In the genomic region with DNA sequence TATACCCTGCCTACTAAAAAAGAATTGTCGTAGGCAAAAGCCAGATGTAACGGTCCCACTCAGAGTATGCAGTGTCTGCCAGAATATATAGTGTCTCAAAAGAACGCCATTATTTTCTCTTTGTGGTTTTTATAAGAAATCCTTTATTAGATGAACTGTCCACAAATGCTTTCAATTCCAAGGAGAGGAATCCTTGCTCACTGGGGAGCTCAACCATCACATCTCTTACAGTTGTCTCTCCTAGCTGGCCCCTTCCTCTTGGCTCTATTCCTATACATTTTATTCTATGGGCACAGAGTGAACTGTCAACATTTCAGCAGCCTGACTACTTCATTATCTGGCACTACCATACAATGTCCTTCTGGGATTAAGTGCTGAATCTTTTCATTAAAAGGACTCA, we compare ENCODE assay signal across 19 cellular contexts.
"Had no signal": no experiment of that assay in that cellular context is flagged by ENCODE, and none has a peak within 500 bp of the region (broad histone marks: within the 10 kb centered on the region; RNA-seq: fewer than 3 reads in every experiment).

No MANE protein-coding gene starts in this region.

- ATAC-seq: left cardiac atrium; naive thymus-derived CD8-positive, alpha-beta T cell had no signal

- H3K9me3 Mint-ChIP-seq: activated CD4-positive, alpha-beta memory T cell treated with anti-CD3 and anti-CD28 coated beads for 36 hours; activated T-helper 1 cell treated with anti-CD3 and anti-CD28 coated beads, Interleukin-12 subunit alpha, Interleukin-12 subunit beta, Interleukin-2, Interleukin-4 antibody, amounts not matched to agents 30 ng/mL and 10 ng/mL and 1 ng/mL, durations not matched to agents 14 hours and 24 hours and 36 hours; central memory CD8-positive, alpha-beta T cell; dendritic cell treated with granulocyte-macrophage colony-stimulating factor and Interleukin-4, amounts not matched to agents 40 ng/mL and 50 ng/mL, for 4 days; immature natural killer cell; naive thymus-derived CD8-positive, alpha-beta T cell; T-helper 2 cell treated with Interferon-gamma antibody and Interleukin-4, amounts not matched to agents 5 μg/mL and 100 μg/mL, for 36 hours had no signal

- H3K4me1 Mint-ChIP-seq: central memory CD8-positive, alpha-beta T cell; immature natural killer cell had no signal

- H3K4me3 ChIP-seq: lung, sigmoid colon, stomach, thoracic aorta had no signal

- H3K27me3 ChIP-seq: sigmoid colon, stomach had no signal

- H3K36me3 Mint-ChIP-seq: activated CD4-positive, alpha-beta memory T cell treated with anti-CD3 and anti-CD28 coated beads for 36 hours; immature natural killer cell; naive thymus-derived CD8-positive, alpha-beta T cell had no signal

- H3K36me3 ChIP-seq: sigmoid colon, stomach, thoracic aorta had no signal

- H3K4me3 Mint-ChIP-seq: activated CD4-positive, alpha-beta memory T cell treated with anti-CD3 and anti-CD28 coated beads for 36 hours; activated T-helper 1 cell treated with anti-CD3 and anti-CD28 coated beads, Interleukin-12 subunit alpha, Interleukin-12 subunit beta, Interleukin-2, Interleukin-4 antibody, amounts not matched to agents 30 ng/mL and 10 ng/mL and 1 ng/mL, durations not matched to agents 14 hours and 24 hours and 36 hours; central memory CD8-positive, alpha-beta T cell; dendritic cell treated with granulocyte-macrophage colony-stimulating factor and Interleukin-4, amounts not matched to agents 40 ng/mL and 50 ng/mL, for 4 days; immature natural killer cell; naive thymus-derived CD8-positive, alpha-beta T cell; T-helper 2 cell treated with Interferon-gamma antibody and Interleukin-4, amounts not matched to agents 5 μg/mL and 100 μg/mL, for 36 hours had no signal

- H3K27ac ChIP-seq: stomach, thoracic aorta had no signal

- H3K9me3 ChIP-seq: sigmoid colon, stomach, thoracic aorta had no signal

- H3K27ac Mint-ChIP-seq: activated CD4-positive, alpha-beta memory T cell treated with anti-CD3 and anti-CD28 coated beads for 36 hours; activated T-helper 1 cell treated with anti-CD3 and anti-CD28 coated beads, Interleukin-12 subunit alpha, Interleukin-12 subunit beta, Interleukin-2, Interleukin-4 antibody, amounts not matched to agents 30 ng/mL and 10 ng/mL and 1 ng/mL, durations not matched to agents 14 hours and 24 hours and 36 hours; dendritic cell treated with granulocyte-macrophage colony-stimulating factor and Interleukin-4, amounts not matched to agents 40 ng/mL and 50 ng/mL, for 4 days; immature natural killer cell; naive thymus-derived CD8-positive, alpha-beta T cell; T-helper 2 cell treated with Interferon-gamma antibody and Interleukin-4, amounts not matched to agents 5 μg/mL and 100 μg/mL, for 36 hours had no signal

- DNase-seq: activated CD4-positive, alpha-beta memory T cell treated with anti-CD3 and anti-CD28 coated beads for 36 hours; activated CD4-positive, alpha-beta T cell treated with anti-CD3 and anti-CD28 coated beads for 1 hour; activated CD8-positive, alpha-beta memory T cell treated with anti-CD3 and anti-CD28 coated beads, Interleukin-2, amount 50 U/mL, for 4 hours; activated naive CD4-positive, alpha-beta T cell; immature natural killer cell; left cardiac atrium; naive thymus-derived CD8-positive, alpha-beta T cell; nucleus accumbens; sigmoid colon; stimulated activated CD4-positive, alpha-beta T cell treated with anti-CD3 and anti-CD28 coated beads, Interleukin-15, amount 100 ng/mL, for 24 hours; stimulated activated CD4-positive, alpha-beta T cell treated with anti-CD3 and anti-CD28 coated beads, Interleukin-4, amount 100 ng/mL, for 24 hours; stomach; SW 1271 had no signal
